Comparison of ENCODE assay signal across 1 cellular context in the genomic region with DNA sequence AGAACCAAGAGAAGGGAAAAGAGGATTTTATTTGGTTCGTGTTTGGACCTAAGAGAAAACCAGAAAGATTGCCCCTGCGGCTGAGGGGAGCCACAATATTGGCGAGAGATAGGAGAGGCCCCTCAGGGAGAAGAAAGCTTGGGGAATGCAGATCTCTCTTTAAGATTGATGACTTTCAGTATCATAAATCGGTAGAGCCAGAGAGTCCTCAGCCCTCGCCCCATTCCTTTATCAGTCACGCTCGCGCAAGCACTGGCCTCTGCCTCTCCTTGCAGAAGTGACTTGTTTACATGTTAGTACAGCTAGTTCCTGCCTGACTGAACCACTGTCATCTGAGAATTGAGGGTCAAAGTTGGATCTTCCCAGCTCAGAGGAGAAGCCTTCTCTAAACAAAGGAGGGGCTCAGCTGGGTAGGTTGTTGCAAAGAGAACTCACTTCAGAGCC.
A peak's percentile ranks its signal among the peaks of the same experiment; 100 is the strongest.
TF ChIP-seq lines count a peak whose summit lies in the region.

No MANE protein-coding gene starts in this region.

TF ChIP-seq in K562, 482 proteins besides CTCF, POLR2A, EP300 and RAD21 (continued from another document and continues in another):
- TF ChIP-seq, protein P1, sequence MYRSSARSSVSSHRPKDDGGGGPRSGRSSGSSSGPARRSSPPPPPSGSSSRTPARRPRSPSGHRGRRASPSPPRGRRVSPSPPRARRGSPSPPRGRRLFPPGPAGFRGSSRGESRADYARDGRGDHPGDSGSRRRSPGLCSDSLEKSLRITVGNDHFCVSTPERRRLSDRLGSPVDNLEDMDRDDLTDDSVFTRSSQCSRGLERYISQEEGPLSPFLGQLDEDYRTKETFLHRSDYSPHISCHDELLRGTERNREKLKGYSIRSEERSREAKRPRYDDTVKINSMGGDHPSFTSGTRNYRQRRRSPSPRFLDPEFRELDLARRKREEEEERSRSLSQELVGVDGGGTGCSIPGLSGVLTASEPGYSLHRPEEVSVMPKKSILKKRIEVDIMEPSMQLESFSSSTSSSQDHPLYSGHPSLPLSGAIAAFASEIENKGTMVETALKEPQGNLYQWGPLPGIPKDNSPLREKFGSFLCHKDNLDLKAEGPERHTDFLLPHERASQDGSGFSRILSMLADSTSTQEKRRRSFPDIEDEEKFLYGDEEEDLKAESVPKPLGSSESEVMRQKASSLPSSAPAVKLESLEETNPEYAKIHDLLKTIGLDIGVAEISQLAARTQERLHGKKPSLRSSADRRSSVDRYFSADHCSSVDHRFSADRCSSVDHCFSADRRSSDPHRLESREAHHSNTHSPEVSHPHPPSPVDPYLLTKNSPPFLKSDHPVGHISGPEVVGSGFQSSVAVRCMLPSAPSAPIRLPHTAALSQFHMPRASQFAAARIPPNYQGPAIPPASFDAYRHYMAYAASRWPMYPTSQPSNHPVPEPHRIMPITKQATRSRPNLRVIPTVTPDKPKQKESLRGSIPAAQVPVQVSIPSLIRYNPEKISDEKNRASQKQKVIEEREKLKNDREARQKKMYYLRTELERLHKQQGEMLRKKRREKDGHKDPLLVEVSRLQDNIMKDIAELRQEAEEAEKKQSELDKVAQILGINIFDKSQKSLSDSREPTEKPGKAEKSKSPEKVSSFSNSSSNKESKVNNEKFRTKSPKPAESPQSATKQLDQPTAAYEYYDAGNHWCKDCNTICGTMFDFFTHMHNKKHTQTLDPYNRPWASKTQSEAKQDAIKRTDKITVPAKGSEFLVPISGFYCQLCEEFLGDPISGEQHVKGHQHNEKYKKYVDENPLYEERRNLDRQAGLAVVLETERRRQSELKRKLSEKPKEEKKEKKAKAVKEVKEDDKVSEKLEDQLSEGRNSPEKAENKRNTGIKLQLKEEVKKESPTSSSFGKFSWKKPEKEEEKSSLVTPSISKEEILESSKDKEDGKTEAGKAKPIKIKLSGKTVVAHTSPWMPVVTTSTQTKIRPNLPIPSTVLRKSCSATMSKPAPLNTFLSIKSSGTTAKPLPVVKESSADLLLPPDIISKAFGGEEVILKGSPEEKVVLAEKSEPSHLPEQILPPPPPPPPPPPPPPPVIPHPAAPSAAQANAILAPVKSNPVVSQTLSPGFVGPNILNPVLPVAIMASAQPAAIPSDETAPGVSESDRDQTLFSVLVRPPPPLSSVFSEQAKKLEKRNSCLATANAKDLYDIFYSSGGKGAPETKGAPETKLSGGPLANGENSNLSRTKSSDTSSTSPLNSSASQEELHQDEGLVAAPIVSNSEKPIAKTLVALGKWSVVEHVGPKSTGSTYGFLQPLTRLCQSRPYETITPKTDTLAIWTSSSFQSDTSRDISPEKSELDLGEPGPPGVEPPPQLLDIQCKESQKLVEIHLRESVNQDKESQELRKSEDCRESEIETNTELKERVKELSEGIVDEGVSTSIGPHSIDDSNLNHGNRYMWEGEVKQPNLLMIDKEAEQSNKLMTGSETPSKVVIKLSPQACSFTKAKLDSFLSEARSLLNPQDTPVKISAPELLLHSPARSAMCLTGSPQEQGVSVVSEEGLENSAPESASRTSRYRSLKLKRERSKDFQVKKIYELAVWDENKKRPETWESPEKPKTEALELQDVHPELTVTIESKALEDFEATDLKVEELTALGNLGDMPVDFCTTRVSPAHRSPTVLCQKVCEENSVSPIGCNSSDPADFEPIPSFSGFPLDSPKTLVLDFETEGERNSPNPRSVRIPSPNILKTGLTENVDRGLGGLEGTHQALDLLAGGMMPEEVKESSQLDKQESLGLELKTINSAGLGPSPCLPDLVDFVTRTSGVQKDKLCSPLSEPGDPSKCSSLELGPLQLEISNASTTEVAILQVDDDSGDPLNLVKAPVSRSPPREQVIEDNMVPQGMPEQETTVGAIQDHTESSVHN (IDR thresholded peaks at IDR 0.05; ENCODE audit: borderline replicate concordance in 1 of 2, low read depth in 1 of 2) = no peak
- TF ChIP-seq HDAC3 (IDR thresholded peaks at IDR 0.05; ENCODE audit: borderline replicate concordance, partially characterized antibody) = no peak
- no peak for TF ChIP-seq HNRNPLL (IDR thresholded peaks at IDR 0.05; ENCODE audit: low read depth, low read length, poor library complexity, severe bottlenecking)
- TF ChIP-seq MECOM (CRISPR knock-in tag; IDR thresholded peaks at IDR 0.05) = peak; percentile 68; the same call in 1 of the 2 replicates
- no peak for TF ChIP-seq ZNF583 (CRISPR knock-in tag; IDR thresholded peaks at IDR 0.05)
- no peak for TF ChIP-seq ETV6 (IDR thresholded peaks at IDR 0.05; ENCODE audit: borderline replicate concordance in 1 of 2, low read depth in 2 of 2, low read length in 1 of 2)
- TF ChIP-seq ETV6 (CRISPR knock-in tag; IDR thresholded peaks at IDR 0.05; ENCODE audit: borderline replicate concordance) = no peak
- TF ChIP-seq GATA2 (CRISPR knock-in tag; IDR thresholded peaks at IDR 0.05) = no peak
- peak; percentile 56; the same call in 1 of the 2 replicates for TF ChIP-seq NR2C1 (IDR thresholded peaks at IDR 0.05)
- 0 out of 2 replicates have a peak, but pooled peaks have one; percentile 36 for TF ChIP-seq NR2C1 (tag; IDR thresholded peaks at IDR 0.05)
- TF ChIP-seq, protein P2, sequence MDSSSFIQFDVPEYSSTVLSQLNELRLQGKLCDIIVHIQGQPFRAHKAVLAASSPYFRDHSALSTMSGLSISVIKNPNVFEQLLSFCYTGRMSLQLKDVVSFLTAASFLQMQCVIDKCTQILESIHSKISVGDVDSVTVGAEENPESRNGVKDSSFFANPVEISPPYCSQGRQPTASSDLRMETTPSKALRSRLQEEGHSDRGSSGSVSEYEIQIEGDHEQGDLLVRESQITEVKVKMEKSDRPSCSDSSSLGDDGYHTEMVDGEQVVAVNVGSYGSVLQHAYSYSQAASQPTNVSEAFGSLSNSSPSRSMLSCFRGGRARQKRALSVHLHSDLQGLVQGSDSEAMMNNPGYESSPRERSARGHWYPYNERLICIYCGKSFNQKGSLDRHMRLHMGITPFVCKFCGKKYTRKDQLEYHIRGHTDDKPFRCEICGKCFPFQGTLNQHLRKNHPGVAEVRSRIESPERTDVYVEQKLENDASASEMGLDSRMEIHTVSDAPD (CRISPR knock-in tag; IDR thresholded peaks at IDR 0.05) = no peak
- TF ChIP-seq TAL1 (IDR thresholded peaks at IDR 0.05) = peak; percentile 47
- TF ChIP-seq MLX (CRISPR knock-in tag; conservative IDR thresholded peaks at IDR 0.05) = no peak
- peak; percentile 15 for TF ChIP-seq E2F8 (IDR thresholded peaks at IDR 0.05; ENCODE audit: low read depth, partially characterized antibody)
- TF ChIP-seq RB1 (IDR thresholded peaks at IDR 0.05; ENCODE audit: low read depth) = no peak
- TF ChIP-seq CBX1 (IDR thresholded peaks at IDR 0.05; ENCODE audit: low read depth) = no peak
- peak; percentile 93 for TF ChIP-seq MEIS2 (IDR thresholded peaks at IDR 0.05; ENCODE audit: partially characterized antibody)
- TF ChIP-seq ARID1B (IDR thresholded peaks at IDR 0.05) = peak; percentile 71
- 0 out of 2 replicates have a peak, but pooled peaks have one; percentile 44 for TF ChIP-seq HES1 (IDR thresholded peaks at IDR 0.05; ENCODE audit: low read depth)
- TF ChIP-seq, protein P3, sequence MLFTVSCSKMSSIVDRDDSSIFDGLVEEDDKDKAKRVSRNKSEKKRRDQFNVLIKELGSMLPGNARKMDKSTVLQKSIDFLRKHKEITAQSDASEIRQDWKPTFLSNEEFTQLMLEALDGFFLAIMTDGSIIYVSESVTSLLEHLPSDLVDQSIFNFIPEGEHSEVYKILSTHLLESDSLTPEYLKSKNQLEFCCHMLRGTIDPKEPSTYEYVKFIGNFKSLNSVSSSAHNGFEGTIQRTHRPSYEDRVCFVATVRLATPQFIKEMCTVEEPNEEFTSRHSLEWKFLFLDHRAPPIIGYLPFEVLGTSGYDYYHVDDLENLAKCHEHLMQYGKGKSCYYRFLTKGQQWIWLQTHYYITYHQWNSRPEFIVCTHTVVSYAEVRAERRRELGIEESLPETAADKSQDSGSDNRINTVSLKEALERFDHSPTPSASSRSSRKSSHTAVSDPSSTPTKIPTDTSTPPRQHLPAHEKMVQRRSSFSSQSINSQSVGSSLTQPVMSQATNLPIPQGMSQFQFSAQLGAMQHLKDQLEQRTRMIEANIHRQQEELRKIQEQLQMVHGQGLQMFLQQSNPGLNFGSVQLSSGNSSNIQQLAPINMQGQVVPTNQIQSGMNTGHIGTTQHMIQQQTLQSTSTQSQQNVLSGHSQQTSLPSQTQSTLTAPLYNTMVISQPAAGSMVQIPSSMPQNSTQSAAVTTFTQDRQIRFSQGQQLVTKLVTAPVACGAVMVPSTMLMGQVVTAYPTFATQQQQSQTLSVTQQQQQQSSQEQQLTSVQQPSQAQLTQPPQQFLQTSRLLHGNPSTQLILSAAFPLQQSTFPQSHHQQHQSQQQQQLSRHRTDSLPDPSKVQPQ (CRISPR knock-in tag; IDR thresholded peaks at IDR 0.05; ENCODE audit: borderline replicate concordance) = no peak
- TF ChIP-seq NFRKB (IDR thresholded peaks at IDR 0.05; ENCODE audit: low read depth) = no peak
- no peak for TF ChIP-seq ZNF431 (CRISPR knock-in tag; IDR thresholded peaks at IDR 0.05)
- TF ChIP-seq CREB1 (IDR thresholded peaks at IDR 0.05) = no peak; the same call in 1 of the 2 replicates
- no peak for TF ChIP-seq CREB1 (CRISPR knock-in tag; IDR thresholded peaks at IDR 0.05)
- TF ChIP-seq RBM15 (IDR thresholded peaks at IDR 0.05; ENCODE audit: insufficient read depth, low read length) = no peak
- TF ChIP-seq, protein P4, sequence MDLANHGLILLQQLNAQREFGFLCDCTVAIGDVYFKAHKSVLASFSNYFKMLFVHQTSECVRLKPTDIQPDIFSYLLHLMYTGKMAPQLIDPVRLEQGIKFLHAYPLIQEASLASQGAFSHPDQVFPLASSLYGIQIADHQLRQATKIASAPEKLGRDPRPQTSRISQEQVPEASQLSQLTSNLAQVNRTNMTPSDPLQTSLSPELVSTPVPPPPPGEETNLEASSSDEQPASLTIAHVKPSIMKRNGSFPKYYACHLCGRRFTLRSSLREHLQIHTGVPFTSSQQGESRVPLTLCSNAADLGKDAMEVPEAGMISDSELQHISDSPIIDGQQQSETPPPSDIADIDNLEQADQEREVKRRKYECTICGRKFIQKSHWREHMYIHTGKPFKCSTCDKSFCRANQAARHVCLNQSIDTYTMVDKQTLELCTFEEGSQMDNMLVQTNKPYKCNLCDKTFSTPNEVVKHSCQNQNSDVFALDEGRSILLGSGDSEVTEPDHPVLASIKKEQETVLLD (IDR thresholded peaks at IDR 0.05) = no peak
- no peak for TF ChIP-seq COPS2 (conservative IDR thresholded peaks at IDR 0.05)
- TF ChIP-seq LARP7 (IDR thresholded peaks at IDR 0.05) = no peak
- no peak for TF ChIP-seq SMARCB1 (IDR thresholded peaks at IDR 0.05; ENCODE audit: insufficient read length, low read depth)
- no peak for TF ChIP-seq EZH2 (IDR thresholded peaks at IDR 0.05; ENCODE audit: borderline replicate concordance, low read depth, low read length)
- no peak for TF ChIP-seq FOXM1 (IDR thresholded peaks at IDR 0.05; ENCODE audit: low read depth)
- no peak for TF ChIP-seq FOXM1 (CRISPR knock-in tag; IDR thresholded peaks at IDR 0.05; ENCODE audit: low read depth)
- no peak for TF ChIP-seq SIRT6 (IDR thresholded peaks at IDR 0.05; ENCODE audit: low read depth, low read length)
- no peak for TF ChIP-seq PTTG1 (tag; IDR thresholded peaks at IDR 0.05; ENCODE audit: low read depth)
- TF ChIP-seq ZNF445 (CRISPR knock-in tag; IDR thresholded peaks at IDR 0.05; ENCODE audit: low read depth) = no peak
- no peak for TF ChIP-seq TRIM25 (IDR thresholded peaks at IDR 0.05; ENCODE audit: borderline replicate concordance)
